ENCODE assay signal across 16 cellular contexts in the genomic region with DNA sequence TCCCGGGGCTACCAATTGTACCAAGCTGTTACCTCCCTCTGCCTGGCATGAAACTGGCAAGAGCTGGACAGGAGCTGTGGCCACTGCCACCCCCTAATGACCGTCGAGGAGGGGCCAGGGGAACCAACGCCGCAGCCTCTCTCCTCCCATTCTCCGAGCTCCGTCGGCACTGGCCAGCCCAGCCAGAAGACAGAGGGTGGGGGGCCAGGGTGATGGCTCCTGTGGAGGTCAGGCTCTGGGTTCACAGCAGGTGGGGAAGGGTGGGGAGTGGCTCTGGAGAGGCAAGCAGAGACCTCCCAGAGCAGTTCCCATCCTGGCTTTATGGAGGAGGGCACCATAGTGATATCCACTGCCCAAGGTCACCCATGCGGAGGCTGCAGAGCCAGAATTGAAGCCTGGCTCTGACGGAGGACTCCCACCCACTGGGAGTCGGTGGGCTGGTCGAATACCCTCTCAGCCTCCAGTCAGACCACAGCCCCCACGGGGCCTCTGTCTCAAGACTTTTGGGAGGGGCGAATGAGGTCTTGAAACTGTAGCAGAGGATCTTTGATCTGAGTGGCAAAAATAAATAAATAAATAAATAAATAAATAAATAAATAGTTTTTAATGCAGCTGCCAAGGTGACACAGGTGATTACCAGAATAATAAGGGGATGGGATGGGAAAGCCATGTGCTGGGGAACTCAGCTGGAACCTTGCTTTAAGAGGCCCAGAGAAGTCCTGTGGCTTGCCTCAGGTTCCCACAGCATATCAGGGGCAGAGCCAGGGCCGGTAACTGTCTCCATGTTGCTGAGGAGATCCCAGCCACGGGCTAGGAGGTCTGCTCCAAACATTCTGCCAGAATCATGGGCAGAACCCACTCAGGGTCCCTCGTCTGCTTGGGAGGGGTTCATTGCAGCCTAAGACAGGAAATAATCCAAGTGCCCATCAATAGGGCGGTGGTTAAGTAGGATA.
"Had no signal": no experiment of that assay in that cellular context is flagged by ENCODE, and none has a peak within 500 bp of the region (broad histone marks: within the 10 kb centered on the region; RNA-seq: fewer than 3 reads in every experiment).

No MANE protein-coding gene starts in this region.

- ATAC-seq: stimulated activated naive CD8-positive, alpha-beta T cell treated with anti-CD3 and anti-CD28 coated beads, Interleukin-15, Interleukin-2, amounts not matched to agents 100 U/mL and 50 U/mL, for 24 hours had no signal

- DNase-seq: activated CD4-positive, alpha-beta T cell treated with anti-CD3 and anti-CD28 coated beads, Interleukin-2, amount 50 U/mL, for 1 hour; activated CD4-positive, CD25-positive, alpha-beta regulatory T cell treated with anti-CD3 and anti-CD28 coated beads, Interleukin-2, amount 50 U/mL, for 72 hours; activated naive CD8-positive, alpha-beta T cell treated with anti-CD3 and anti-CD28 coated beads for 36 hours; amniotic stem cell; caudate nucleus; foreskin melanocyte; naive B cell; stimulated activated CD4-positive, alpha-beta T cell treated with anti-CD3 and anti-CD28 coated beads, Interleukin-2, amount 100 ng/mL, for 24 hours; stimulated activated naive CD8-positive, alpha-beta T cell treated with anti-CD3 and anti-CD28 coated beads, Interleukin-15, Interleukin-2, amounts not matched to agents 100 U/mL and 50 U/mL, for 24 hours had no signal

- H3K4me1 Mint-ChIP-seq: activated naive CD8-positive, alpha-beta T cell treated with anti-CD3 and anti-CD28 coated beads for 36 hours; memory B cell had no signal

- H3K27ac ChIP-seq: dorsolateral prefrontal cortex, epithelial cell of prostate, neural progenitor cell had no signal

- H3K4me3 Mint-ChIP-seq: activated naive CD8-positive, alpha-beta T cell treated with anti-CD3 and anti-CD28 coated beads for 36 hours; memory B cell; naive B cell; neural progenitor cell; T-helper 1 cell treated with Interleukin-12 subunit alpha and Interleukin-12 subunit beta and Interleukin-4 antibody, amounts not matched to agents 30 μg/mL and 1 μg/mL, for 36 hours had no signal

- H3K9me3 ChIP-seq: mucosa of descending colon, tibial nerve had no signal

- H3K27me3 ChIP-seq: dorsolateral prefrontal cortex, neural progenitor cell, tibial nerve had no signal

- H3K27me3 Mint-ChIP-seq: activated naive CD8-positive, alpha-beta T cell treated with anti-CD3 and anti-CD28 coated beads for 36 hours had no signal

- H3K36me3 ChIP-seq: neural progenitor cell, tibial nerve had no signal

- H3K36me3 Mint-ChIP-seq: activated naive CD8-positive, alpha-beta T cell treated with anti-CD3 and anti-CD28 coated beads for 36 hours; naive B cell; neural progenitor cell had no signal

- H3K27ac Mint-ChIP-seq: activated naive CD8-positive, alpha-beta T cell treated with anti-CD3 and anti-CD28 coated beads for 36 hours; memory B cell; naive B cell; T-helper 1 cell treated with Interleukin-12 subunit alpha and Interleukin-12 subunit beta and Interleukin-4 antibody, amounts not matched to agents 30 μg/mL and 1 μg/mL, for 36 hours had no signal

- H3K4me3 ChIP-seq: dorsolateral prefrontal cortex, mucosa of descending colon, neural progenitor cell, tibial nerve had no signal

- H3K9me3 Mint-ChIP-seq: activated naive CD8-positive, alpha-beta T cell treated with anti-CD3 and anti-CD28 coated beads for 36 hours; neural progenitor cell; T-helper 1 cell treated with Interleukin-12 subunit alpha and Interleukin-12 subunit beta and Interleukin-4 antibody, amounts not matched to agents 30 μg/mL and 1 μg/mL, for 36 hours had no signal

- H3K9ac ChIP-seq: neural progenitor cell had no signal
